Comparison of ENCODE assay signal across 10 cellular contexts in the genomic region with DNA sequence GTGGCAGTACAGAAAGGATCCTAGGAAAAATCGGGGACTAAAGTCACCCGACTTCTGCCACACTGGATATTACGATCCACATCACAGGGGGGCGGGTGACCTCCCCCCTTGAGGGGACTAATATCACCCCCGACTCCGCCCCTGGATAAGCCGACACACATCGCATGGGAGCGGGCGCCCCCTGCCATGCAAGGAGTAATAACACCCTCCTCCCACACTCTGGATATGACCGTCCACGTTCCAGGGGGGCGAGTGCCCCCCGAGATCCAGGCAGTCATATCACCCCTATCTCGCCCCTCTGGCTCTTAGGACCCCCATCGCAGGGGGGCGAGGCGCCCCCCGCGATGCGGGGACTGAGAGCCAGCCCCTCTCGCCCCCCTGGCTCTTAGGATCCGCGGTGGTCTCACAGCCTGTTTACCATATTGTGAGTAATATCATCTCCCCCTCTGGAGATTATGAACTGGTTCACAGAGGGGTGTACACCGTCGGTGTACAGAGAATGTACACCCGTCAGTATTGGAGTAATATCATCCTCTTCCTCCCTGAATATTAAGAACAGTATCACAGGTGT.
DNase-seq lines count a peak whose midpoint lies in the region; ATAC-seq and TF ChIP-seq lines count a peak whose summit lies in the region.
"Had no signal": no experiment of that assay in that cellular context is flagged by ENCODE, and none has a peak within 500 bp of the region (broad histone marks: within the 10 kb centered on the region; RNA-seq: fewer than 3 reads in every experiment).

No MANE protein-coding gene starts in this region.

- no peak for TF ChIP-seq POLR2A in prostate gland (IDR thresholded peaks at IDR 0.05)

- no peaks in the 10 kb centered on the region for H3K27me3 Mint-ChIP-seq in activated naive CD8-positive, alpha-beta T cell treated with anti-CD3 and anti-CD28 coated beads, Interleukin-2, amount 50 U/mL, for 24 hours

- H3K9me3 ChIP-seq in mucosa of descending colon: no peaks in the 10 kb centered on the region
- H3K9me3 ChIP-seq in prostate gland: no peaks in the 10 kb centered on the region

- peaks cover 6% of the 10 kb centered on the region for H3K4me1 ChIP-seq in mucosa of descending colon (ENCODE audit: low read depth)
- H3K4me1 ChIP-seq in prostate gland (replicated peaks): no peaks in the 10 kb centered on the region

- H3K4me1 Mint-ChIP-seq in activated naive CD8-positive, alpha-beta T cell treated with anti-CD3 and anti-CD28 coated beads, Interleukin-2, amount 50 U/mL, for 24 hours: peaks cover 3% of the 10 kb centered on the region

- DNase-seq in Kasumi-1 (lab: John Stamatoyannopoulos, UW) (peak; percentile 30 to 37), mucosa of descending colon (peak in 2 of 3 donors; percentile 71 to 73), SHP77 (lab: John Stamatoyannopoulos, UW) (no peak), prostate gland (ENCODE audit: low spot score) (no peak)
- DNase-seq in activated naive CD8-positive, alpha-beta T cell treated with anti-CD3 and anti-CD28 coated beads, Interleukin-2, amount 50 U/mL, for 24 hours: peak; percentile 32
- DNase-seq: NCI-H446 treated with DMSO at 0.1 percent for 48 hours had no signal

- H3K9me3 Mint-ChIP-seq in activated naive CD8-positive, alpha-beta T cell treated with anti-CD3 and anti-CD28 coated beads, Interleukin-2, amount 50 U/mL, for 24 hours: no peaks in the 10 kb centered on the region

- H3K36me3 ChIP-seq in mucosa of descending colon (ENCODE audit: low read depth) (no peaks in the 10 kb centered on the region), prostate gland (no peaks in the 10 kb centered on the region)

- no peak overlapping the region for H3K4me3 ChIP-seq in mucosa of descending colon
- no peak overlapping the region for H3K4me3 ChIP-seq in prostate gland
- H3K4me3 ChIP-seq: coronary artery had no signal

- no peak overlapping the region for H3K27ac Mint-ChIP-seq in activated naive CD8-positive, alpha-beta T cell treated with anti-CD3 and anti-CD28 coated beads, Interleukin-2, amount 50 U/mL, for 24 hours

- H3K27me3 ChIP-seq in prostate gland (replicated peaks; ENCODE audit: insufficient read depth): no peaks in the 10 kb centered on the region

- no peak overlapping the region for H3K27ac ChIP-seq in C4-2B
- no peak overlapping the region for H3K27ac ChIP-seq in prostate gland
- H3K27ac ChIP-seq: coronary artery had no signal

- peak; percentile 54 for ATAC-seq in activated naive CD8-positive, alpha-beta T cell treated with anti-CD3 and anti-CD28 coated beads, Interleukin-2, amount 50 U/mL, for 24 hours
- ATAC-seq in mucosa of descending colon (peak; percentile 69), GM21723 (IDR thresholded peaks at IDR 0.05; ENCODE audit: unreplicated experiment) (no peak), GM18870 (IDR thresholded peaks at IDR 0.05; ENCODE audit: unreplicated experiment) (no peak)

- H3K36me3 Mint-ChIP-seq in activated naive CD8-positive, alpha-beta T cell treated with anti-CD3 and anti-CD28 coated beads, Interleukin-2, amount 50 U/mL, for 24 hours (ENCODE audit: low read depth): no peaks in the 10 kb centered on the region

- peak; percentile 88 for TF ChIP-seq CTCF in C4-2B (conservative IDR thresholded peaks at IDR 0.05)
- TF ChIP-seq CTCF in mucosa of descending colon (IDR thresholded peaks at IDR 0.05): peak; percentile 32
- TF ChIP-seq CTCF in prostate gland (IDR thresholded peaks at IDR 0.05): peak in 2 of 4 experiments; percentile 6 to 24

- intact Hi-C loops in mucosa of descending colon (cut with DNase I, micrococcal nuclease): loop anchor here in 1 of 2 donors (5.0 kb wide), 1 partner anchor 77 kb away; no protein-coding TSS in a partner anchor
- intact Hi-C loops in prostate gland (cut with DNase I): loop anchor here (10.0 kb wide), 1 partner anchor 655 kb away; no protein-coding TSS in a partner anchor

- WGBS in prostate gland: 19% methylated on average over 27 of the region's 27 CpGs

- no peak overlapping the region for H3K4me3 Mint-ChIP-seq in activated naive CD8-positive, alpha-beta T cell treated with anti-CD3 and anti-CD28 coated beads, Interleukin-2, amount 50 U/mL, for 24 hours

Comparison
In these comparisons a context has a peak if more than half of its experiments do, and no peak if none do; other contexts are left out.
1. DNase-seq: peak in Kasumi-1 (2 of 2), activated naive CD8-positive, alpha-beta T cell treated with anti-CD3 and anti-CD28 coated beads, Interleukin-2, amount 50 U/mL, for 24 hours (single experiment) and mucosa of descending colon (2 of 3); none in SHP77 (0 of 2) and prostate gland (single experiment).
2. ATAC-seq: peak in activated naive CD8-positive, alpha-beta T cell treated with anti-CD3 and anti-CD28 coated beads, Interleukin-2, amount 50 U/mL, for 24 hours (single experiment) and mucosa of descending colon (single experiment); none in GM21723 (single experiment) and GM18870 (single experiment).